ENCODE assay signal across 1 cellular context in the genomic region with DNA sequence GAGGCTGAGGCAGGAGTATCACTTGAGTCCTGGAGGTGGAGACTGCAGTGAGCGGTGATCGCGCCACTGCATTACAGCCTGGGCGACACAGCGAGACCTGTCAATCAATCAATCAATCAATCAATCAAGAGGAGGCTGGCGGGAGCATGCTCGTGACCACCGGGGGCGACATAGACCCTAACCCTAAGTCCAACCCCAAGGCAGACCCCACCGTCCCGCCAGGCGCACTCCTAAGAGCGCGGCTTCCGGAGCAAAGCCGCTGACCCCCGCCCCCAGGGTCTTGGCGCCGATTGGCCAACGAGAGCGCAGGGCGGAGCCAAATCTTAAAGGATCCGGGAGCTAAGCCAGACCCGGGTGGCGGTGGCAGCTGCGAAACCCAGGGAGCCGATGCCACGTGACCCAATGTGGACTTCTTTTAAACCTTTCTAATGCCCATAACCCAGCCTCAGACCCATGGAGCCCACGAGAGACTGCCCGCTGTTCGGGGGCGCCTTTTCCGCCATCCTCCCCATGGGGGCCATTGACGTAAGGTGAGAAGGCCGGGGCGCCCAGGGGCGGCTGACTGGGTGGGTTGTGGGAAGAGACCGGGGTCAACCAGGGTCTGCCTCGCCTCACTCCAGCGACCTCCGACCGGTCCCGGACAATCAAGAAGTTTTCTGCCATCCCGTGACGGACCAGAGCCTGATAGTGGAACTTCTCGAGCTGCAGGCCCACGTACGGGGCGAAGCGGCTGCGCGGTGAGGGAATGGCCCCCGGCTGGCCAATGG.
TF ChIP-seq lines count a peak whose summit lies in the region.

TSS of gene RANGRF (plus strand) at position 335 of the 767 bp plus-strand sequence. CDS start at position 454, 119 bp downstream.

TF ChIP-seq in HepG2, 621 proteins besides CTCF, POLR2A, EP300 and RAD21 (continued from another document and continues in another):
- peak; percentile 19; the same call in 1 of the 2 replicates for TF ChIP-seq ZNF747 (CRISPR knock-in tag; IDR thresholded peaks at IDR 0.05; ENCODE audit: borderline replicate concordance)
- no peak for TF ChIP-seq MIER2 (CRISPR knock-in tag; IDR thresholded peaks at IDR 0.05)
- TF ChIP-seq CHD4 (IDR thresholded peaks at IDR 0.05; ENCODE audit: borderline replicate concordance, low read length), result no peak
- TF ChIP-seq KMT2B (CRISPR knock-in tag; IDR thresholded peaks at IDR 0.05), result no peak; the same call in 1 of the 2 replicates
- no peak for TF ChIP-seq ADNP (CRISPR knock-in tag; IDR thresholded peaks at IDR 0.05)
- no peak for TF ChIP-seq POGK (CRISPR knock-in tag; conservative IDR thresholded peaks at IDR 0.05)
- TF ChIP-seq ZSCAN22 (CRISPR knock-in tag; IDR thresholded peaks at IDR 0.05), result no peak
- TF ChIP-seq, protein P1, sequence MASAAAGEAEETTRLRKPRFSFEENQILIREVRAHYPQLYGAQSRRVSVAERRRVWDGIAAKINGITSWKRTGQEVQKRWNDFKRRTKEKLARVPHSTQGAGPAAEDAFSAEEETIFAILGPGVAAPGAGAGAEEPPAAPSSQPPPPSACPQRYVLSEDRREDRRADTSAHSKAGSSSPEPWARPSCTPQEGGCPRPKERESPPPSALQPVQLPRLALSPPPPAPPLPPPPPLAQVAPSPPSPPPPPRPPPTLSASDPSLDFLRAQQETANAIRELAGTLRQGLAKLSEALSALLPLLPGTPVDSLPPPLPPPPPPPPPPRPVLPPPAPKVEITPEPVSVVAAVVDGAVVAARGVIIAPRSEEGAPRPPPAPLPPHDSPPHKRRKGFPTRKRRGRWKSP (CRISPR knock-in tag; IDR thresholded peaks at IDR 0.05), result peak; percentile 48; the same call in 1 of the 2 replicates
- 0 out of 2 replicates have a peak, but pooled peaks have one; percentile 37 for TF ChIP-seq ZNF609 (CRISPR knock-in tag; IDR thresholded peaks at IDR 0.05; ENCODE audit: borderline replicate concordance)
- no peak for TF ChIP-seq ZBTB14 (CRISPR knock-in tag; IDR thresholded peaks at IDR 0.05)
- no peak for TF ChIP-seq ZSCAN30 (CRISPR knock-in tag; IDR thresholded peaks at IDR 0.05)
- no peak for TF ChIP-seq ZBTB42 (CRISPR knock-in tag; IDR thresholded peaks at IDR 0.05)
- TF ChIP-seq ZNF260 (CRISPR knock-in tag; IDR thresholded peaks at IDR 0.05; ENCODE audit: borderline replicate concordance, low read depth), result no peak
- no peak; the same call in 1 of the 2 replicates for TF ChIP-seq JDP2 (CRISPR knock-in tag; IDR thresholded peaks at IDR 0.05; ENCODE audit: borderline replicate concordance)
- TF ChIP-seq ZNF234 (CRISPR knock-in tag; conservative IDR thresholded peaks at IDR 0.05), result no peak
- TF ChIP-seq, protein P2, sequence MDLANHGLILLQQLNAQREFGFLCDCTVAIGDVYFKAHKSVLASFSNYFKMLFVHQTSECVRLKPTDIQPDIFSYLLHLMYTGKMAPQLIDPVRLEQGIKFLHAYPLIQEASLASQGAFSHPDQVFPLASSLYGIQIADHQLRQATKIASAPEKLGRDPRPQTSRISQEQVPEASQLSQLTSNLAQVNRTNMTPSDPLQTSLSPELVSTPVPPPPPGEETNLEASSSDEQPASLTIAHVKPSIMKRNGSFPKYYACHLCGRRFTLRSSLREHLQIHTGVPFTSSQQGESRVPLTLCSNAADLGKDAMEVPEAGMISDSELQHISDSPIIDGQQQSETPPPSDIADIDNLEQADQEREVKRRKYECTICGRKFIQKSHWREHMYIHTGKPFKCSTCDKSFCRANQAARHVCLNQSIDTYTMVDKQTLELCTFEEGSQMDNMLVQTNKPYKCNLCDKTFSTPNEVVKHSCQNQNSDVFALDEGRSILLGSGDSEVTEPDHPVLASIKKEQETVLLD (CRISPR knock-in tag; IDR thresholded peaks at IDR 0.05; ENCODE audit: low read depth), result no peak
- peak; percentile 59 for TF ChIP-seq SPEN (CRISPR knock-in tag; IDR thresholded peaks at IDR 0.05; ENCODE audit: low read depth)
- TF ChIP-seq, protein P3, sequence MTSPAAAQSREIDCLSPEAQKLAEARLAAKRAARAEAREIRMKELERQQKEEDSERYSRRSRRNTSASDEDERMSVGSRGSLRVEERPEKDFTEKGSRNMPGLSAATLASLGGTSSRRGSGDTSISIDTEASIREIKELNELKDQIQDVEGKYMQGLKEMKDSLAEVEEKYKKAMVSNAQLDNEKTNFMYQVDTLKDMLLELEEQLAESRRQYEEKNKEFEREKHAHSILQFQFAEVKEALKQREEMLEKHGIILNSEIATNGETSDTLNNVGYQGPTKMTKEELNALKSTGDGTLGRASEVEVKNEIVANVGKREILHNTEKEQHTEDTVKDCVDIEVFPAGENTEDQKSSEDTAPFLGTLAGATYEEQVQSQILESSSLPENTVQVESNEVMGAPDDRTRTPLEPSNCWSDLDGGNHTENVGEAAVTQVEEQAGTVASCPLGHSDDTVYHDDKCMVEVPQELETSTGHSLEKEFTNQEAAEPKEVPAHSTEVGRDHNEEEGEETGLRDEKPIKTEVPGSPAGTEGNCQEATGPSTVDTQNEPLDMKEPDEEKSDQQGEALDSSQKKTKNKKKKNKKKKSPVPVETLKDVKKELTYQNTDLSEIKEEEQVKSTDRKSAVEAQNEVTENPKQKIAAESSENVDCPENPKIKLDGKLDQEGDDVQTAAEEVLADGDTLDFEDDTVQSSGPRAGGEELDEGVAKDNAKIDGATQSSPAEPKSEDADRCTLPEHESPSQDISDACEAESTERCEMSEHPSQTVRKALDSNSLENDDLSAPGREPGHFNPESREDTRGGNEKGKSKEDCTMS (CRISPR knock-in tag; conservative IDR thresholded peaks at IDR 0.05), result no peak
- no peak for TF ChIP-seq ETV6 (CRISPR knock-in tag; conservative IDR thresholded peaks at IDR 0.05)
- TF ChIP-seq ZNF556 (CRISPR knock-in tag; IDR thresholded peaks at IDR 0.05; ENCODE audit: borderline replicate concordance), result peak; percentile 53; the same call in 1 of the 2 replicates
- TF ChIP-seq TOPORS (CRISPR knock-in tag; IDR thresholded peaks at IDR 0.05), result no peak
- peak; percentile 73 for TF ChIP-seq USF2 (IDR thresholded peaks at IDR 0.05; ENCODE audit: low read depth, low read length)
- TF ChIP-seq USF2 (CRISPR knock-in tag; IDR thresholded peaks at IDR 0.05; ENCODE audit: borderline replicate concordance), result peak; percentile 85; the same call in 1 of the 2 replicates
- TF ChIP-seq GLI4 (CRISPR knock-in tag; IDR thresholded peaks at IDR 0.05; ENCODE audit: borderline replicate concordance), result peak; percentile 58
- no peak for TF ChIP-seq HNF4A (CRISPR knock-in tag; IDR thresholded peaks at IDR 0.05)
- TF ChIP-seq ZNF646 (CRISPR knock-in tag; IDR thresholded peaks at IDR 0.05), result no peak
- TF ChIP-seq PCBP2 (optimal IDR thresholded peaks at IDR 0.05; ENCODE audit: low read depth, low read length, poor library complexity, severe bottlenecking), result no peak
- peak; percentile 43; the same call in 1 of the 2 replicates for TF ChIP-seq TBX2 (CRISPR knock-in tag; IDR thresholded peaks at IDR 0.05; ENCODE audit: borderline replicate concordance)
- no peak for TF ChIP-seq MED8 (CRISPR knock-in tag; IDR thresholded peaks at IDR 0.05; ENCODE audit: insufficient replicate concordance)
- TF ChIP-seq ZNF446 (CRISPR knock-in tag; IDR thresholded peaks at IDR 0.05), result no peak
